In genomic region chr2:217900010-217900779, GRCh38 we compare ENCODE assay signal across 11 cellular contexts.
A peak's percentile ranks its signal among the peaks of the same experiment; 100 is the strongest.
DNase-seq lines count a peak whose midpoint lies in the region; ATAC-seq and TF ChIP-seq lines count a peak whose summit lies in the region.
"Had no signal": no experiment of that assay in that cellular context is flagged by ENCODE, and none has a peak within 500 bp of the region (broad histone marks: within the 10 kb centered on the region; RNA-seq: fewer than 3 reads in every experiment).

No MANE protein-coding gene starts in this region.

- WGBS in psoas muscle, 3 donors, result 27 to 56% (median 33%) methylated on average over 16 of the region's 16 CpGs
- WGBS in ovary, 3 donors, result 72 to 76% (median 74%) methylated on average over 16 of the region's 16 CpGs

- H3K4me1 Mint-ChIP-seq in Caco-2 (ENCODE audit: low read depth, unreplicated experiment), result peaks cover 26% of the 10 kb centered on the region

- no peaks in the 10 kb centered on the region for H3K9me3 Mint-ChIP-seq in Caco-2 (ENCODE audit: unreplicated experiment)

- H3K27me3 ChIP-seq in Caco-2 (replicated peaks; ENCODE audit: control insufficient read depth, insufficient read depth, low read length) (no peaks in the 10 kb centered on the region), psoas muscle (ENCODE audit: insufficient read depth in 3 of 3, low read length in 2 of 3) (no peaks in the 10 kb centered on the region), ovary (no peaks in the 10 kb centered on the region)

- no peak overlapping the region for H3K4me3 Mint-ChIP-seq in Caco-2 (ENCODE audit: unreplicated experiment)

- intact Hi-C loops in Caco-2 (cut with micrococcal nuclease; ENCODE audit: unreplicated experiment) (loop anchor here (1.0 kb wide), 1 partner anchor 88 kb away; no protein-coding TSS in a partner anchor), psoas muscle (cut with DNase I) (no loop called here), ovary (cut with DNase I) (loop anchor here in 2 of 4 donors (5.0 to 10.0 kb wide), 2 partner anchors 75 to 77 kb away; no protein-coding TSS in a partner anchor)

- H3K9me3 ChIP-seq in Caco-2 (no peaks in the 10 kb centered on the region), psoas muscle (no peaks in the 10 kb centered on the region), ovary (no peaks in the 10 kb centered on the region)
- H3K9me3 ChIP-seq: neutrophil had no signal

- TF ChIP-seq CTCF in Caco-2 (IDR thresholded peaks at IDR 0.05; ENCODE audit: insufficient read depth in 1 of 2, low read depth in 1 of 2, low read length in 1 of 2, severe bottlenecking in 1 of 2, unreplicated experiment in 1 of 2) (peak in 1 of 2 experiments; percentile 18), psoas muscle (IDR thresholded peaks at IDR 0.05) (no peak), ovary (IDR thresholded peaks at IDR 0.05) (no peak)

- H3K27me3 Mint-ChIP-seq in Caco-2 (ENCODE audit: insufficient read depth, unreplicated experiment), result no peaks in the 10 kb centered on the region

- DNase-seq in Caco-2 (peak in 1 of 2 experiments; percentile 57), MV-4-11 (lab: John Stamatoyannopoulos, UW) (peak; percentile 60), psoas muscle (peak in 1 of 2 donors; percentile 63), NCI-H82 (lab: John Stamatoyannopoulos, UW) (no peak), ovary (no peak)
- DNase-seq in activated CD4-positive, CD25-positive, alpha-beta regulatory T cell (lab: John Stamatoyannopoulos, UW), result no peak
- DNase-seq: cortex of kidney had no signal

- POLR2A ChIA-PET in Caco-2 (lab: Charles Lee), result interaction anchor here (0.6 kb wide), 1 partner anchor 326 kb away, joined by 8 read pairs; no protein-coding TSS in a partner anchor

- no peak for TF ChIP-seq EP300 in ovary (IDR thresholded peaks at IDR 0.05)

- no peak for TF ChIP-seq POLR2A in ovary (IDR thresholded peaks at IDR 0.05)

- H3K4me1 ChIP-seq in Caco-2, result peaks cover 65% of the 10 kb centered on the region
- H3K4me1 ChIP-seq in psoas muscle, result peaks cover 80% of the 10 kb centered on the region
- peaks cover 59% of the 10 kb centered on the region for H3K4me1 ChIP-seq in ovary (ENCODE audit: insufficient read depth)

- H3K4me3 ChIP-seq in Caco-2 (ENCODE audit: low read depth, low read length) (no peak overlapping the region), psoas muscle (no peak overlapping the region), ovary (no peak overlapping the region)
- H3K4me3 ChIP-seq: SK-N-MC had no signal

- BruUV-seq in Caco-2 (replicated peaks; lab: Mats Ljungman, UMichigan), result no TSS peak

- 0 out of 2 replicates have a peak, but pooled peaks cover 2% of the 10 kb centered on the region for H3K36me3 ChIP-seq in Caco-2 (ENCODE audit: control insufficient read depth, insufficient read depth, low read length)
- H3K36me3 ChIP-seq in psoas muscle (ENCODE audit: insufficient read depth in 1 of 2, low read depth in 1 of 2), result peaks cover 3 to 42% of the 10 kb centered on the region in 2 donors
- no peaks in the 10 kb centered on the region for H3K36me3 ChIP-seq in ovary
- H3K36me3 ChIP-seq: neutrophil had no signal

- peak; percentile 4 to 47 (median 16) for ATAC-seq in psoas muscle
- ATAC-seq in GM18517 (IDR thresholded peaks at IDR 0.05; ENCODE audit: unreplicated experiment), result no peak

- CTCF ChIA-PET in Caco-2 (lab: Charles Lee), result interaction anchor here (0.6 to 1.6 kb wide), 4 partner anchors 44 to 106 kb away, joined by 3 to 5 read pairs (median 4); no protein-coding TSS in a partner anchor

- H3K36me3 Mint-ChIP-seq in Caco-2 (ENCODE audit: insufficient read depth, unreplicated experiment), result no peaks in the 10 kb centered on the region

- peak overlapping the region; percentile 19 for H3K27ac ChIP-seq in cingulate gyrus (ENCODE audit: low read depth, low read length)
- peak overlapping the region; percentile 89 for H3K27ac ChIP-seq in psoas muscle
- peak overlapping the region in 1 of 2 donors; percentile 66 for H3K27ac ChIP-seq in ovary
- H3K27ac ChIP-seq: neutrophil, SK-N-MC had no signal

- H3K27ac Mint-ChIP-seq in Caco-2 (ENCODE audit: unreplicated experiment), result peak overlapping the region; percentile 62
